ENCODE assay signal across 15 cellular contexts in genomic region chr2:3466966-3467365, GRCh38.
"Had no signal": no experiment of that assay in that cellular context is flagged by ENCODE, and none has a peak within 500 bp of the region (broad histone marks: within the 10 kb centered on the region; RNA-seq: fewer than 3 reads in every experiment).

No MANE protein-coding gene starts in this region.

- H3K27ac ChIP-seq: lower lobe of right lung, parathyroid adenoma had no signal

- DNase-seq: activated CD4-positive, alpha-beta memory T cell treated with anti-CD3 and anti-CD28 coated beads, Interleukin-2, amount 10 ng/mL, durations not matched to agents 7 days and 5 days; activated CD4-positive, alpha-beta T cell treated with anti-CD3 and anti-CD28 coated beads for 4 hours; activated naive CD4-positive, alpha-beta T cell treated with anti-CD3 and anti-CD28 coated beads, Interleukin-2, amount 10 ng/mL, durations not matched to agents 7 days and 5 days; activated T-cell treated with anti-CD3 and anti-CD28 coated beads, Interleukin-2, amount 50 U/mL, for 24 hours; central memory CD4-positive, alpha-beta T cell; effector CD8-positive, alpha-beta T cell; foreskin fibroblast; immature natural killer cell; naive thymus-derived CD4-positive, alpha-beta T cell; stimulated activated naive CD8-positive, alpha-beta T cell treated with anti-CD3 and anti-CD28 coated beads, Interleukin-15, Interleukin-2, amounts not matched to agents 100 U/mL and 50 U/mL, for 24 hours; T-helper 2 cell had no signal

- H3K4me3 ChIP-seq: lower lobe of right lung, skin epidermis had no signal

- H3K9me3 ChIP-seq: lower lobe of right lung had no signal

- ATAC-seq: lower lobe of right lung; naive thymus-derived CD4-positive, alpha-beta T cell; stimulated activated naive CD8-positive, alpha-beta T cell treated with anti-CD3 and anti-CD28 coated beads, Interleukin-15, Interleukin-2, amounts not matched to agents 100 U/mL and 50 U/mL, for 24 hours; WTC11 had no signal
